In genomic region chr15:76987896-76988860, GRCh38 we compare ENCODE assay signal across 1 cellular context.
TF ChIP-seq lines count a peak whose summit lies in the region.

No MANE protein-coding gene starts in this region.

TF ChIP-seq in GM12878, 131 proteins besides CTCF, POLR2A, EP300 and RAD21 (continued from another document):
- TF ChIP-seq REST (IDR thresholded peaks at IDR 0.05; ENCODE audit: low read depth, low read length) (no peak), ASH2L (IDR thresholded peaks at IDR 0.05; ENCODE audit: borderline replicate concordance, low read depth) (peak; percentile 91; the same call in 1 of the 2 replicates), CHD1 (IDR thresholded peaks at IDR 0.05; ENCODE audit: low read depth, low read length) (no peak), ZNF217 (IDR thresholded peaks at IDR 0.05) (0 out of 2 replicates have a peak, but pooled peaks have one; percentile 18), ZNF384 (IDR thresholded peaks at IDR 0.05; ENCODE audit: borderline replicate concordance, low read depth, low read length) (peak; percentile 88), BRCA1 (IDR thresholded peaks at IDR 0.05; ENCODE audit: low read depth, low read length) (no peak), POU2F2 (IDR thresholded peaks at IDR 0.05; ENCODE audit: borderline replicate concordance, low read depth, low read length) (peak; percentile 78; the same call in 1 of the 3 replicates), SMARCA5 (IDR thresholded peaks at IDR 0.05) (no peak)
